Comparison of ENCODE assay signal across 28 cellular contexts in the genomic region with DNA sequence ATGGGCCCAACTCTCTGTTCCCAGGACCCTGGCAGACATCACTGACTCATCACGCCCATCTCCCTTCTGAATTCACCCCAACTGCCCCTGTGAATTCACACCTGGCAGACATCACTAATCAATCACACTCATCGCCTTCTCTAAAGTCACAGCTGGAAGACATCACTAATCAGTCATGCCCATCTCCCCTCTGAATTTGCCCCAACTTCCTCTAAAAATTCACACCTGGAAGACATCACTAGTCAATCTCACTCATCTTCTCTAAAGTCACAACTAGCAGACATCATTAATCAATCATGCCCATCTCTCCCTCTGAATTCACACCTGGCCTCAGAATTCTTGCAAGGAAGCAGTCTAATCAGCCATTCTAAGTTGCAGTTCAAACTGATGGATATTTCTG.
"Had no signal": no experiment of that assay in that cellular context is flagged by ENCODE, and none has a peak within 500 bp of the region (broad histone marks: within the 10 kb centered on the region; RNA-seq: fewer than 3 reads in every experiment).

No MANE protein-coding gene starts in this region.

- H3K27me3 Mint-ChIP-seq: activated CD8-positive, alpha-beta memory T cell treated with anti-CD3 and anti-CD28 coated beads, Interleukin-2, amount 10 ng/mL, durations not matched to agents 7 days and 5 days; T-helper 17 cell had no signal

- H3K36me3 Mint-ChIP-seq: WTC11 had no signal

- H3K27ac Mint-ChIP-seq: activated CD8-positive, alpha-beta memory T cell treated with anti-CD3 and anti-CD28 coated beads, Interleukin-2, amount 10 ng/mL, durations not matched to agents 7 days and 5 days; activated naive CD4-positive, alpha-beta T cell treated with anti-CD3 and anti-CD28 coated beads, Interleukin-2, amount 50 U/mL, for 72 hours; activated naive CD8-positive, alpha-beta T cell treated with anti-CD3 and anti-CD28 coated beads, Interleukin-2, amount 50 U/mL, for 24 hours; T-helper 17 cell; WTC11 had no signal

- DNase-seq: activated CD4-positive, alpha-beta T cell treated with anti-CD3 and anti-CD28 coated beads for 48 hours; activated CD4-positive, alpha-beta T cell treated with anti-CD3 and anti-CD28 coated beads, Interleukin-2, amount 50 U/mL, for 4 hours; activated CD4-positive, CD25-positive, alpha-beta regulatory T cell treated with anti-CD3 and anti-CD28 coated beads, Interleukin-2, amount 50 U/mL, for 72 hours; activated CD8-positive, alpha-beta memory T cell treated with anti-CD3 and anti-CD28 coated beads, Interleukin-2, amount 10 ng/mL, durations not matched to agents 7 days and 5 days; activated effector memory CD4-positive, alpha-beta T cell treated with anti-CD3 and anti-CD28 coated beads, Interleukin-2, amount 50 U/mL, for 16 hours; activated naive CD4-positive, alpha-beta T cell treated with Interleukin-2 at 50 U/mL for 16 hours; activated naive CD8-positive, alpha-beta T cell treated with anti-CD3 and anti-CD28 coated beads, Interleukin-2, amount 50 U/mL, for 24 hours; activated T-cell treated with anti-CD3 and anti-CD28 coated beads, Interleukin-2, amount 50 U/mL, for 4 hours; amniotic stem cell; body of pancreas; central memory CD4-positive, alpha-beta T cell; NCI-H1092; NCI-H1417; NCI-H1930; NCI-H2171; NCI-H2227 treated with DMSO at 0.1 percent for 48 hours; NCI-H446 treated with DMSO at 0.1 percent for 48 hours; NCI-H526 treated with DMSO at 0.1 percent for 48 hours; NCI-H82; NK-92 treated with Interleukin-12 subunit alpha and Interleukin-12 subunit beta, amount 100 ng/mL, for 24 hours; Peyer's patch; SHP77; T-helper 17 cell; T-helper 9 cell had no signal

- H3K27ac ChIP-seq: ascending aorta, body of pancreas, coronary artery, Peyer's patch had no signal

- ATAC-seq: activated CD8-positive, alpha-beta memory T cell treated with anti-CD3 and anti-CD28 coated beads, Interleukin-2, amount 10 ng/mL, durations not matched to agents 7 days and 5 days; activated naive CD4-positive, alpha-beta T cell treated with anti-CD3 and anti-CD28 coated beads, Interleukin-2, amount 50 U/mL, for 72 hours; activated naive CD8-positive, alpha-beta T cell treated with anti-CD3 and anti-CD28 coated beads, Interleukin-2, amount 50 U/mL, for 24 hours; activated T-cell treated with anti-CD3 and anti-CD28 coated beads, Interleukin-2, amount 50 U/mL, for 4 hours; body of pancreas; T-helper 17 cell; WTC11 had no signal

- H3K27me3 ChIP-seq: ascending aorta, body of pancreas, Peyer's patch had no signal

- H3K9me3 ChIP-seq: ascending aorta, body of pancreas, Peyer's patch had no signal

- H3K4me3 Mint-ChIP-seq: activated CD8-positive, alpha-beta memory T cell treated with anti-CD3 and anti-CD28 coated beads, Interleukin-2, amount 10 ng/mL, durations not matched to agents 7 days and 5 days; activated naive CD8-positive, alpha-beta T cell treated with anti-CD3 and anti-CD28 coated beads, Interleukin-2, amount 50 U/mL, for 24 hours; activated T-cell treated with anti-CD3 and anti-CD28 coated beads, Interleukin-2, amount 50 U/mL, for 4 hours; T-helper 17 cell; WTC11 had no signal

- H3K4me3 ChIP-seq: ascending aorta, body of pancreas, coronary artery, Peyer's patch had no signal

- H3K36me3 ChIP-seq: ascending aorta, Peyer's patch had no signal

- H3K4me1 Mint-ChIP-seq: activated CD8-positive, alpha-beta memory T cell treated with anti-CD3 and anti-CD28 coated beads, Interleukin-2, amount 10 ng/mL, durations not matched to agents 7 days and 5 days; activated naive CD8-positive, alpha-beta T cell treated with anti-CD3 and anti-CD28 coated beads, Interleukin-2, amount 50 U/mL, for 24 hours; T-helper 17 cell had no signal

- H3K4me1 ChIP-seq: ascending aorta, Peyer's patch had no signal
